Comparison of ENCODE assay signal across 1 cellular context in the genomic region with DNA sequence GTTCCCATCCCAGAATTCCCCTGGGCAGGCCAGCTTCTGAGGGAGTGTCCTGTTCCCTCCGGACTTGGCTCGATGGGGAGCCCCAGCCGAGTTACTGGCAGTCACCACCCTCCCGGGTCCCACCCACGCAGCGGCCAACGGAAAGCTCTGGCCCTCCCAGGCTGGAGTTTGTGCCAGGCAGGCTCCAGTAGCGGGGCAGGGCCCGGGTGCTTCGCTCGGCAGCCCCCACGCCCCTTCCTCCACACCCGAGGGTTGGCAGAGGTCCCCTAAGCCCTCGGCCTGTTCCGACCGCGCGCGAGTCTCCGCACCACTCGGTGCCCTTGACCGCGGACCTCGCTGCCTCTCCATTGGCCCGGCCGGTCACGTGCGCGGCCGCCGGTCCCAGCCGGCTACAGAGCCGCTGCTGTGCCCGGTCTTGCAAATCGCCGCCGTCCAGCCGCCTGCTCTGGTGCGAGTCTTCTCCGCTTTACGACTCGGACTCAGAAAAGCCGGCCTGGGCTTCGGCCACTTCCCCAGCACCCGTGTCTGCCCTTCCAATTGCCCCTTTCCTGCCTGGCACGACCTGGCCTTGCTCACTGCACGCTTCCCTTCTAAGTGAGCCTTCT.
TF ChIP-seq lines count a peak whose summit lies in the region.

No MANE protein-coding gene starts in this region.

TF ChIP-seq in WTC11, 78 proteins besides CTCF, POLR2A, EP300 and RAD21 (continued from another document):
- TF ChIP-seq, protein P1, sequence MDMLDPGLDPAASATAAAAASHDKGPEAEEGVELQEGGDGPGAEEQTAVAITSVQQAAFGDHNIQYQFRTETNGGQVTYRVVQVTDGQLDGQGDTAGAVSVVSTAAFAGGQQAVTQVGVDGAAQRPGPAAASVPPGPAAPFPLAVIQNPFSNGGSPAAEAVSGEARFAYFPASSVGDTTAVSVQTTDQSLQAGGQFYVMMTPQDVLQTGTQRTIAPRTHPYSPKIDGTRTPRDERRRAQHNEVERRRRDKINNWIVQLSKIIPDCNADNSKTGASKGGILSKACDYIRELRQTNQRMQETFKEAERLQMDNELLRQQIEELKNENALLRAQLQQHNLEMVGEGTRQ (CRISPR knock-in tag; IDR thresholded peaks at IDR 0.05) = peak; percentile 96
- TF ChIP-seq TCF7 (CRISPR knock-in tag; IDR thresholded peaks at IDR 0.05; ENCODE audit: low read depth) = 0 out of 2 replicates have a peak, but pooled peaks have one; percentile 28
- TF ChIP-seq, protein P2, sequence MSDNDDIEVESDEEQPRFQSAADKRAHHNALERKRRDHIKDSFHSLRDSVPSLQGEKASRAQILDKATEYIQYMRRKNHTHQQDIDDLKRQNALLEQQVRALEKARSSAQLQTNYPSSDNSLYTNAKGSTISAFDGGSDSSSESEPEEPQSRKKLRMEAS (CRISPR knock-in tag; IDR thresholded peaks at IDR 0.05) = peak; percentile 90
- no peak for TF ChIP-seq TEAD4 (CRISPR knock-in tag; IDR thresholded peaks at IDR 0.05)
- 0 out of 2 replicates have a peak, but pooled peaks have one; percentile 54 for TF ChIP-seq ESRRA (CRISPR knock-in tag; IDR thresholded peaks at IDR 0.05; ENCODE audit: borderline replicate concordance)
- peak; percentile 55; the same call in 1 of the 2 replicates for TF ChIP-seq FOXP1 (CRISPR knock-in tag; IDR thresholded peaks at IDR 0.05; ENCODE audit: borderline replicate concordance)
- TF ChIP-seq SP1 (CRISPR knock-in tag; conservative IDR thresholded peaks at IDR 0.05) = 0 out of 2 replicates have a peak, but pooled peaks have one; percentile 34
- TF ChIP-seq JUN (CRISPR knock-in tag; IDR thresholded peaks at IDR 0.05) = no peak
- TF ChIP-seq, protein P3, sequence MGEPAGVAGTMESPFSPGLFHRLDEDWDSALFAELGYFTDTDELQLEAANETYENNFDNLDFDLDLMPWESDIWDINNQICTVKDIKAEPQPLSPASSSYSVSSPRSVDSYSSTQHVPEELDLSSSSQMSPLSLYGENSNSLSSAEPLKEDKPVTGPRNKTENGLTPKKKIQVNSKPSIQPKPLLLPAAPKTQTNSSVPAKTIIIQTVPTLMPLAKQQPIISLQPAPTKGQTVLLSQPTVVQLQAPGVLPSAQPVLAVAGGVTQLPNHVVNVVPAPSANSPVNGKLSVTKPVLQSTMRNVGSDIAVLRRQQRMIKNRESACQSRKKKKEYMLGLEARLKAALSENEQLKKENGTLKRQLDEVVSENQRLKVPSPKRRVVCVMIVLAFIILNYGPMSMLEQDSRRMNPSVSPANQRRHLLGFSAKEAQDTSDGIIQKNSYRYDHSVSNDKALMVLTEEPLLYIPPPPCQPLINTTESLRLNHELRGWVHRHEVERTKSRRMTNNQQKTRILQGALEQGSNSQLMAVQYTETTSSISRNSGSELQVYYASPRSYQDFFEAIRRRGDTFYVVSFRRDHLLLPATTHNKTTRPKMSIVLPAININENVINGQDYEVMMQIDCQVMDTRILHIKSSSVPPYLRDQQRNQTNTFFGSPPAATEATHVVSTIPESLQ (CRISPR knock-in tag; IDR thresholded peaks at IDR 0.05) = no peak
- TF ChIP-seq, protein P4, sequence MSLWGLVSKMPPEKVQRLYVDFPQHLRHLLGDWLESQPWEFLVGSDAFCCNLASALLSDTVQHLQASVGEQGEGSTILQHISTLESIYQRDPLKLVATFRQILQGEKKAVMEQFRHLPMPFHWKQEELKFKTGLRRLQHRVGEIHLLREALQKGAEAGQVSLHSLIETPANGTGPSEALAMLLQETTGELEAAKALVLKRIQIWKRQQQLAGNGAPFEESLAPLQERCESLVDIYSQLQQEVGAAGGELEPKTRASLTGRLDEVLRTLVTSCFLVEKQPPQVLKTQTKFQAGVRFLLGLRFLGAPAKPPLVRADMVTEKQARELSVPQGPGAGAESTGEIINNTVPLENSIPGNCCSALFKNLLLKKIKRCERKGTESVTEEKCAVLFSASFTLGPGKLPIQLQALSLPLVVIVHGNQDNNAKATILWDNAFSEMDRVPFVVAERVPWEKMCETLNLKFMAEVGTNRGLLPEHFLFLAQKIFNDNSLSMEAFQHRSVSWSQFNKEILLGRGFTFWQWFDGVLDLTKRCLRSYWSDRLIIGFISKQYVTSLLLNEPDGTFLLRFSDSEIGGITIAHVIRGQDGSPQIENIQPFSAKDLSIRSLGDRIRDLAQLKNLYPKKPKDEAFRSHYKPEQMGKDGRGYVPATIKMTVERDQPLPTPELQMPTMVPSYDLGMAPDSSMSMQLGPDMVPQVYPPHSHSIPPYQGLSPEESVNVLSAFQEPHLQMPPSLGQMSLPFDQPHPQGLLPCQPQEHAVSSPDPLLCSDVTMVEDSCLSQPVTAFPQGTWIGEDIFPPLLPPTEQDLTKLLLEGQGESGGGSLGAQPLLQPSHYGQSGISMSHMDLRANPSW (CRISPR knock-in tag; conservative IDR thresholded peaks at IDR 0.05; ENCODE audit: low read depth) = no peak
- TF ChIP-seq, protein P5, sequence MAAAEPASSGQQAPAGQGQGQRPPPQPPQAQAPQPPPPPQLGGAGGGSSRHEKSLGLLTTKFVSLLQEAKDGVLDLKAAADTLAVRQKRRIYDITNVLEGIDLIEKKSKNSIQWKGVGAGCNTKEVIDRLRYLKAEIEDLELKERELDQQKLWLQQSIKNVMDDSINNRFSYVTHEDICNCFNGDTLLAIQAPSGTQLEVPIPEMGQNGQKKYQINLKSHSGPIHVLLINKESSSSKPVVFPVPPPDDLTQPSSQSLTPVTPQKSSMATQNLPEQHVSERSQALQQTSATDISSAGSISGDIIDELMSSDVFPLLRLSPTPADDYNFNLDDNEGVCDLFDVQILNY (CRISPR knock-in tag; IDR thresholded peaks at IDR 0.05) = 0 out of 2 replicates have a peak, but pooled peaks have one; percentile 40
- peak; percentile 63 for TF ChIP-seq NFYB (CRISPR knock-in tag; conservative IDR thresholded peaks at IDR 0.05; ENCODE audit: low read depth)
